Comparison of ENCODE assay signal across 17 cellular contexts in genomic region chr6:125194980-125195379, GRCh38. TPM values are rescaled to one million over a fixed set of nuclear protein-coding genes. Genes with fewer than 3 reads are reported as not detected.
"Had no signal": no experiment of that assay in that cellular context is flagged by ENCODE, and none has a peak within 500 bp of the region (broad histone marks: within the 10 kb centered on the region; RNA-seq: fewer than 3 reads in every experiment).

No MANE protein-coding gene starts in this region.

- DNase-seq: activated CD4-positive, alpha-beta T cell treated with anti-CD3 and anti-CD28 coated beads, Interleukin-2, amount 50 U/mL, for 4 hours; activated CD4-positive, CD25-positive, alpha-beta regulatory T cell treated with anti-CD3 and anti-CD28 coated beads, Interleukin-2, amount 50 U/mL, for 72 hours; activated effector memory CD4-positive, alpha-beta T cell treated with Interleukin-2 at 50 U/mL for 16 hours; activated T-cell treated with anti-CD3 and anti-CD28 coated beads, Interleukin-2, amount 50 U/mL, for 1 hour; left colon; mammary epithelial cell; nucleus accumbens; right lobe of liver; spleen; stimulated activated CD4-positive, alpha-beta T cell treated with anti-CD3 and anti-CD28 coated beads, Interleukin-1b, Interleukin-23, amount 100 ng/mL, for 48 hours; stimulated activated naive B cell treated with anti-CD40 and anti-IgM and Interleukin-4, amounts not matched to agents 10 μg/mL and 1 μg/mL and 100 μg/mL, for 72 hours; substantia nigra; T-helper 2 cell had no signal

- H3K36me3 ChIP-seq: right lobe of liver, spleen had no signal

- H3K27me3 ChIP-seq: right lobe of liver, spleen had no signal

- H3K27ac Mint-ChIP-seq: activated naive CD4-positive, alpha-beta T cell treated with anti-CD3 and anti-CD28 coated beads, Interleukin-2, amount 50 U/mL, for 72 hours; natural killer cell treated with Interleukin-12 subunit alpha and Interleukin-12 subunit beta and Interleukin-15 and Interleukin-18, amount 100 ng/mL, for 72 hours; stimulated activated naive B cell treated with anti-CD40 and anti-IgM and Interleukin-4, amounts not matched to agents 10 μg/mL and 1 μg/mL and 100 μg/mL, for 72 hours had no signal

- H3K36me3 Mint-ChIP-seq: activated naive CD4-positive, alpha-beta T cell treated with anti-CD3 and anti-CD28 coated beads, Interleukin-2, amount 50 U/mL, for 72 hours; natural killer cell treated with Interleukin-12 subunit alpha and Interleukin-12 subunit beta and Interleukin-15 and Interleukin-18, amount 100 ng/mL, for 72 hours; stimulated activated naive B cell treated with anti-CD40 and anti-IgM and Interleukin-4, amounts not matched to agents 10 μg/mL and 1 μg/mL and 100 μg/mL, for 72 hours had no signal

- ATAC-seq: activated naive CD4-positive, alpha-beta T cell treated with anti-CD3 and anti-CD28 coated beads, Interleukin-2, amount 50 U/mL, for 72 hours; esophagus mucosa; left colon; natural killer cell treated with Interleukin-12 subunit alpha and Interleukin-12 subunit beta and Interleukin-15 and Interleukin-18, amount 100 ng/mL, for 72 hours; right lobe of liver; stimulated activated naive B cell treated with anti-CD40 and anti-IgM and Interleukin-4, amounts not matched to agents 10 μg/mL and 1 μg/mL and 100 μg/mL, for 72 hours had no signal

- H3K4me1 Mint-ChIP-seq: stimulated activated naive B cell treated with anti-CD40 and anti-IgM and Interleukin-4, amounts not matched to agents 10 μg/mL and 1 μg/mL and 100 μg/mL, for 72 hours had no signal

- H3K4me3 ChIP-seq: right lobe of liver, spleen had no signal

- H3K9me3 Mint-ChIP-seq: activated naive CD4-positive, alpha-beta T cell treated with anti-CD3 and anti-CD28 coated beads, Interleukin-2, amount 50 U/mL, for 72 hours; natural killer cell treated with Interleukin-12 subunit alpha and Interleukin-12 subunit beta and Interleukin-15 and Interleukin-18, amount 100 ng/mL, for 72 hours; stimulated activated naive B cell treated with anti-CD40 and anti-IgM and Interleukin-4, amounts not matched to agents 10 μg/mL and 1 μg/mL and 100 μg/mL, for 72 hours had no signal

- H3K27me3 Mint-ChIP-seq: natural killer cell treated with Interleukin-12 subunit alpha and Interleukin-12 subunit beta and Interleukin-15 and Interleukin-18, amount 100 ng/mL, for 72 hours had no signal

- H3K4me3 Mint-ChIP-seq: natural killer cell treated with Interleukin-12 subunit alpha and Interleukin-12 subunit beta and Interleukin-15 and Interleukin-18, amount 100 ng/mL, for 72 hours; stimulated activated naive B cell treated with anti-CD40 and anti-IgM and Interleukin-4, amounts not matched to agents 10 μg/mL and 1 μg/mL and 100 μg/mL, for 72 hours had no signal

- H3K27ac ChIP-seq: right lobe of liver, spleen had no signal

- H3K9me3 ChIP-seq: right lobe of liver, spleen had no signal

- FAIRE-seq: endometrium had no signal

RNA-seq across cellular contexts. Expression of gene TPD52L1, which starts 41.4 kb away (rescaled TPM):
- total RNA-seq: natural killer cell treated with Interleukin-12 subunit alpha and Interleukin-12 subunit beta and Interleukin-15 and Interleukin-18, amount 100 ng/mL, for 72 hours had no signal
